8 cellular contexts compared by ENCODE assay signal in the genomic region with DNA sequence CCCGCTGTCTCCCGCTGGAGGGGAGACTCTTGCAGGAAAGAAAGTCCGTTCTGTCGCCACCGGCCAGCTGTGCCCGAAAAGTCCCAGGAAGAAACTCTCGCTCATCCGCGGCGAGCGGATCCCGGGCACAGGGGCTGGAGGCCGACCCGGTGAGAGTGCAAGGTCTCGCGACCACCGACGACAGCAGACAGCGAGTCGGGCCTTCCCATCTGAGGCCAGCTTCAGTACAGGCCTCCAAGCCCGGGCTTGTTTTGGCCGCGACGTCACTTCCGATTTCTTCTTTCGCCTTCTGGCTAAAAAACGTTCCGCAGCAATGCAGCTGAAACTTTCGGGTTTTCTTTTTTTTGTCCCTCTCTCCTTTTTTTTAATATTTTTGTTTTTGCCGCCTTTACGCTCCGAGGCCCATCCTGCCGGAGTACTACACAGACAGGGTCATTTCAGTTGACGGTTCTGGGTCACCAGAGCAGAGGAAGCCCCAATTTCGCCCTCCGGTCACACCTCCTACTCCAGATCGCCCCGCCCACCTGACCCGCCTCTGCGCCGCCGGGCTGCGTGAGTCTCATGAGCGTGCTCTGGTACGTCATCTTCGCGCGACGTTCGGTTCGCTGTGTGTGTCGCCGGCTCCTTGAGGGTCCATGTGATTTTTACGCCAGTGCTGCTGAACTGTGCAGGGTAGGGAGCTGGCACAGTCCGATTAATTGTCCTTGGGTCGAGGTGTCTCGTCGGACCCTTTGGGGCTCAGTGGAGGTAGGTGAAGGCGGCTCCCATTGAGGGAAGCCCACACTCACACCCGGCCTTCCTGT. TPM values are rescaled to one million over a fixed set of nuclear protein-coding genes. Genes with fewer than 3 reads are reported as not detected.
DNase-seq lines count a peak whose midpoint lies in the region; TF ChIP-seq lines count a peak whose summit lies in the region.

A gene with protein sequence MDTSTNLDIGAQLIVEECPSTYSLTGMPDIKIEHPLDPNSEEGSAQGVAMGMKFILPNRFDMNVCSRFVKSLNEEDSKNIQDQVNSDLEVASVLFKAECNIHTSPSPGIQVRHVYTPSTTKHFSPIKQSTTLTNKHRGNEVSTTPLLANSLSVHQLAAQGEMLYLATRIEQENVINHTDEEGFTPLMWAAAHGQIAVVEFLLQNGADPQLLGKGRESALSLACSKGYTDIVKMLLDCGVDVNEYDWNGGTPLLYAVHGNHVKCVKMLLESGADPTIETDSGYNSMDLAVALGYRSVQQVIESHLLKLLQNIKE (minus strand): TSS at position 474 of the 803 bp plus-strand sequence. CDS start 2,758 bp downstream, outside the sequence.
A gene with protein sequence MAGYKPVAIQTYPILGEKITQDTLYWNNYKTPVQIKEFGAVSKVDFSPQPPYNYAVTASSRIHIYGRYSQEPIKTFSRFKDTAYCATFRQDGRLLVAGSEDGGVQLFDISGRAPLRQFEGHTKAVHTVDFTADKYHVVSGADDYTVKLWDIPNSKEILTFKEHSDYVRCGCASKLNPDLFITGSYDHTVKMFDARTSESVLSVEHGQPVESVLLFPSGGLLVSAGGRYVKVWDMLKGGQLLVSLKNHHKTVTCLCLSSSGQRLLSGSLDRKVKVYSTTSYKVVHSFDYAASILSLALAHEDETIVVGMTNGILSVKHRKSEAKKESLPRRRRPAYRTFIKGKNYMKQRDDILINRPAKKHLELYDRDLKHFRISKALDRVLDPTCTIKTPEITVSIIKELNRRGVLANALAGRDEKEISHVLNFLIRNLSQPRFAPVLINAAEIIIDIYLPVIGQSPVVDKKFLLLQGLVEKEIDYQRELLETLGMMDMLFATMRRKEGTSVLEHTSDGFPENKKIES (plus strand): TSS at position 578 of the 803 bp plus-strand sequence. CDS start 1,602 bp downstream, outside the sequence.

- H3K36me3 Mint-ChIP-seq in activated naive CD4-positive, alpha-beta T cell treated with anti-CD3 and anti-CD28 coated beads for 36 hours (ENCODE audit: low read depth): peaks cover 19% of the 10 kb centered on the region

- H3K9ac ChIP-seq in subcutaneous abdominal adipose tissue (ENCODE audit: low read length in 5 of 5): peak within 1 kb of the TSS; percentile 92 to 100 (median 98)

- DNase-seq in GM03348 (ENCODE audit: low spot score) (peak; percentile 97), HFF-Myc (ENCODE audit: extremely low read depth, low read depth) (peak; percentile 95), NAMALWA (ENCODE audit: low spot score) (peak; percentile 99), SK-N-DZ (ENCODE audit: low spot score) (peak; percentile 98), foreskin melanocyte (peak; percentile 96)
- peak; percentile 99 for DNase-seq in activated naive CD4-positive, alpha-beta T cell treated with anti-CD3 and anti-CD28 coated beads for 36 hours

- intact Hi-C loops in activated naive CD4-positive, alpha-beta T cell treated with anti-CD3 and anti-CD28 coated beads for 36 hours (cut with micrococcal nuclease): loop anchor here (1.0 to 5.0 kb wide), 3 partner anchors 46 to 1202 kb away; a partner anchor contains a TSS

- peak within 1 kb of the TSS; percentile 99 for H3K4me3 Mint-ChIP-seq in activated naive CD4-positive, alpha-beta T cell treated with anti-CD3 and anti-CD28 coated beads for 36 hours

- H3K27me3 Mint-ChIP-seq in activated naive CD4-positive, alpha-beta T cell treated with anti-CD3 and anti-CD28 coated beads for 36 hours (ENCODE audit: low read depth): no peaks in the 10 kb centered on the region

- H3K4me3 ChIP-seq in HFF-Myc (replicated peaks; ENCODE audit: low read depth, low read length) (peak within 1 kb of the TSS; percentile 99), neuron (ENCODE audit: low read length) (peak within 1 kb of the TSS; percentile 91), subcutaneous abdominal adipose tissue (ENCODE audit: low read depth in 1 of 5, low read length in 5 of 5) (peak within 1 kb of the TSS; percentile 90 to 100 (median 96))

- no peak for TF ChIP-seq CTCF in HFF-Myc (IDR thresholded peaks at IDR 0.05; ENCODE audit: low read depth, low read length, missing control alignments)

- CTCF ChIA-PET in activated naive CD4-positive, alpha-beta T cell treated with anti-CD3 and anti-CD28 coated beads for 36 hours (lab: Charles Lee): interaction anchor here (1.5 to 2.0 kb wide), 2 partner anchors 25 kb away, joined by 7 to 9 read pairs; no protein-coding TSS in a partner anchor

- H3K4me1 Mint-ChIP-seq in activated naive CD4-positive, alpha-beta T cell treated with anti-CD3 and anti-CD28 coated beads for 36 hours (ENCODE audit: low read depth): peaks cover 38% of the 10 kb centered on the region

- no peaks in the 10 kb centered on the region for H3K27me3 ChIP-seq in neuron (ENCODE audit: insufficient read depth, low read length)
- no peaks in the 10 kb centered on the region for H3K27me3 ChIP-seq in subcutaneous abdominal adipose tissue (ENCODE audit: control insufficient read depth in 5 of 5, insufficient read depth in 4 of 5, low read length in 5 of 5)

- no peaks in the 10 kb centered on the region for H3K9me3 Mint-ChIP-seq in activated naive CD4-positive, alpha-beta T cell treated with anti-CD3 and anti-CD28 coated beads for 36 hours

- H3K36me3 ChIP-seq in neuron (ENCODE audit: insufficient read depth, low read length) (peaks cover 21% of the 10 kb centered on the region), subcutaneous abdominal adipose tissue (ENCODE audit: control insufficient read depth in 5 of 5, insufficient read depth in 5 of 5, low read length in 5 of 5) (peaks cover 10 to 36% (median 16%) of the 10 kb centered on the region in 5 donors)

- peak within 1 kb of the TSS; percentile 99 for H3K27ac Mint-ChIP-seq in activated naive CD4-positive, alpha-beta T cell treated with anti-CD3 and anti-CD28 coated beads for 36 hours

- H2AFZ ChIP-seq in neuron (ENCODE audit: low read depth, low read length): peak within 1 kb of the TSS; percentile 88

- H3K4me1 ChIP-seq in neuron (ENCODE audit: insufficient read depth, low read length): peaks cover 23% of the 10 kb centered on the region
- peaks cover 13 to 38% (median 32%) of the 10 kb centered on the region in 5 donors for H3K4me1 ChIP-seq in subcutaneous abdominal adipose tissue (ENCODE audit: control insufficient read depth in 5 of 5, insufficient read depth in 5 of 5, low read length in 5 of 5)

- H3K27ac ChIP-seq in subcutaneous abdominal adipose tissue (ENCODE audit: low read depth, low read length): peak within 1 kb of the TSS; percentile 89

- H3K9me3 ChIP-seq in neuron (ENCODE audit: low read length) (no peaks in the 10 kb centered on the region), subcutaneous abdominal adipose tissue (ENCODE audit: control insufficient read depth in 5 of 5, low read length in 5 of 5) (no peaks in the 10 kb centered on the region)

RNA-seq across cellular contexts. Expression of the first gene that starts in this region (rescaled TPM):
- 17.2 and 21.6 TPM in 2 replicates for polyA plus RNA-seq in SK-N-DZ (2014; cell fraction: cytosol; rRNA removed)
- 41.3 and 42.9 TPM in 2 replicates for polyA plus RNA-seq in SK-N-DZ (2014; cell fraction: nucleus; rRNA removed)
- total RNA-seq in activated naive CD4-positive, alpha-beta T cell treated with anti-CD3 and anti-CD28 coated beads for 36 hours: 10 to 100 TPM; 26.5 to 26.9 TPM

RNA-seq across cellular contexts. Expression of the second gene that starts in this region (rescaled TPM):
- 14.4 and 16.8 TPM in 2 replicates for polyA plus RNA-seq in SK-N-DZ (2014; cell fraction: cytosol; rRNA removed)
- 25.0 and 36.1 TPM in 2 replicates for polyA plus RNA-seq in SK-N-DZ (2014; cell fraction: nucleus; rRNA removed)
- 10 to 100 TPM; 25.3 to 28.5 TPM for total RNA-seq in activated naive CD4-positive, alpha-beta T cell treated with anti-CD3 and anti-CD28 coated beads for 36 hours

Comparison
In these comparisons a context has a peak if more than half of its experiments do, and no peak if none do; other contexts are left out.
1. Peak in every context shown above with its lines: DNase-seq, H3K4me3 ChIP-seq and H3K27ac ChIP-seq.